8 cellular contexts compared by ENCODE assay signal in the genomic region with DNA sequence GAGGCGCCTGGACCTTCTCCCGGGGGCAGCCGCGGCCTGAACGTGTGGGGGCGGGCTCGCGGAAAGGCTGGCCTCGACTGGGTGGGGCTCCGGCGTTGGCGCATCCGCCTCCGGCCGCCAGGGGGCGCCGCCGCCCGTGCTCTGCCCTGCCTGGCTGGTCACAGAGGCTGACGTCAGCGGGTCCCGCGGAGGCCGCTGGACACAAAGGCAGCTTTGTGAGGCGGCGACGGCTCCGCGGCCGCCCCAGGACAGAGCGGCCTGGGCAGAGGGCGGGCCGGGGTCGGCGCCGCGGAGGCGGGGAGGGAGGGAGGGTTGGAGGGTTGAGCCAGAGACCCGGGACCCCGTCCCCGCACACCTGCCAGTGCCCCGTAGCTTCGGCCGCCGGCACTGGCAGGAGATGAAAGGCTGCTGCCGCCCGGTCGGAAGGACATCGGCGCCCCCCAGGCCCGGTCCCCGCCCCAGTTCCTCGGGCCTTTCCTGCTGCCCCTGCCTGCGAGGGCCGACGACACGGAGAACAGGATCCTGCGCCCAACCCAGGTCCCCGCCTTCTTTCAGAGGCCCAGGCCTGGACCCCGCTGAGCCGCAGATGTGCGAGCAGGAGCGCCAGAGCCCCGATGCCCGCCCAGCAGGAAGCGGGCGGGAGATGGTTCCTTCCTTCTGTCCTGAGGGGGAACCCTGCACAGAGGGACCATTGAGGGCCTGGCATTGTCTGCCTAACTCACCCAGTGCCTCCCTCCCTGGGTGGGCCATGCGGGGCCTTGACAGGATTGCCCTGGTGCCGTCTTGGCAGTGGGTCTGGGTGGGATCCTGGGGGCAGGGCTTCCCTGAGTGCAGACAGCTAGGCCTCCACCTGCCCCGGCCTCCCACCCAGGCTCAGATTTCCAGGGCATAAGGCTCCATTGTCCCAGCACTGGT. TPM values are rescaled to one million over a fixed set of nuclear protein-coding genes. Genes with fewer than 3 reads are reported as not detected.
DNase-seq lines count a peak whose midpoint lies in the region; ATAC-seq, FAIRE-seq and TF ChIP-seq lines count a peak whose summit lies in the region.

No MANE protein-coding gene starts in this region.

- no peaks in the 10 kb centered on the region for H3K79me2 ChIP-seq in fibroblast of lung (ENCODE audit: control insufficient read depth, insufficient read depth, low read length)

- H3K4me3 Mint-ChIP-seq in activated T-helper 17 cell treated with anti-CD3 and anti-CD28 coated beads, Interleukin-2, amount 50 U/mL, for 72 hours: peak overlapping the region; percentile 68
- peak overlapping the region; percentile 77 for H3K4me3 Mint-ChIP-seq in natural killer cell

- peak overlapping the region; percentile 63 for H3K27ac Mint-ChIP-seq in activated T-helper 17 cell treated with anti-CD3 and anti-CD28 coated beads, Interleukin-2, amount 50 U/mL, for 72 hours
- H3K27ac Mint-ChIP-seq in natural killer cell: peak overlapping the region; percentile 71 to 84

- peaks cover 47% of the 10 kb centered on the region for H3K36me3 Mint-ChIP-seq in activated T-helper 17 cell treated with anti-CD3 and anti-CD28 coated beads, Interleukin-2, amount 50 U/mL, for 72 hours (ENCODE audit: low read depth)
- H3K36me3 Mint-ChIP-seq in natural killer cell: no peaks in the 10 kb centered on the region

- peak overlapping the region; percentile 80 for H3K9ac ChIP-seq in fibroblast of lung (ENCODE audit: insufficient read depth, low read length)

- peaks cover 25% of the 10 kb centered on the region for H3K4me1 ChIP-seq in fibroblast of lung (ENCODE audit: control insufficient read depth, extremely low read depth, insufficient read depth, low read length)

- H3K9me3 Mint-ChIP-seq in activated T-helper 17 cell treated with anti-CD3 and anti-CD28 coated beads, Interleukin-2, amount 50 U/mL, for 72 hours: no peaks in the 10 kb centered on the region
- H3K9me3 Mint-ChIP-seq in natural killer cell: no peaks in the 10 kb centered on the region

- H4K20me1 ChIP-seq in fibroblast of lung (ENCODE audit: control insufficient read depth, extremely low read depth, insufficient read depth, low read length): no peaks in the 10 kb centered on the region

- DNase-seq in COR-L47 (lab: John Stamatoyannopoulos, UW) (peak; percentile 69), HTR-8/SVneo (ENCODE audit: insufficient read length, low spot score) (peak; percentile 88), RKO (ENCODE audit: low spot score) (peak; percentile 92), fibroblast of lung (ENCODE audit: low read depth in 2 of 2) (peak; percentile 84 to 88), natural killer cell (peak; percentile 92)
- DNase-seq in stimulated activated naive CD4-positive, alpha-beta T cell (lab: John Stamatoyannopoulos, UW): peak; percentile 52 to 82 (median 74)

- H3K4me1 Mint-ChIP-seq in activated T-helper 17 cell treated with anti-CD3 and anti-CD28 coated beads, Interleukin-2, amount 50 U/mL, for 72 hours: no peaks in the 10 kb centered on the region
- peaks cover 5 to 16% of the 10 kb centered on the region in 2 donors for H3K4me1 Mint-ChIP-seq in natural killer cell

- H3K36me3 ChIP-seq in fibroblast of lung (ENCODE audit: control insufficient read depth, insufficient read depth, low read length): peaks cover 25% of the 10 kb centered on the region

- intact Hi-C loops in natural killer cell (cut with micrococcal nuclease): loop anchor here (1.0 kb wide), 3 partner anchors 14 to 33 kb away; partner anchors contain the start of gene IFRD2

- peak overlapping the region; percentile 58 for H3K4me2 ChIP-seq in fibroblast of lung (ENCODE audit: extremely low read depth, insufficient read depth, low read length)

- H3K9me3 ChIP-seq in fibroblast of lung (ENCODE audit: control insufficient read depth, insufficient read depth, low read depth, low read length): no peaks in the 10 kb centered on the region

- TF ChIP-seq CTCF in fibroblast of lung (conservative IDR thresholded peaks at IDR 0.05 in 1 of 2, IDR thresholded peaks at IDR 0.05 in 1 of 2; ENCODE audit: low read depth in 1 of 2, low read length in 2 of 2) (peak; percentile 64 to 77), natural killer cell (IDR thresholded peaks at IDR 0.05) (peak; percentile 92)

- ATAC-seq in GM19452 (IDR thresholded peaks at IDR 0.05; ENCODE audit: unreplicated experiment): peak; percentile 88
- ATAC-seq in activated T-helper 17 cell treated with anti-CD3 and anti-CD28 coated beads, Interleukin-2, amount 50 U/mL, for 72 hours (replicated peaks): peak; percentile 96
- peak; percentile 95 to 98 (median 95) for ATAC-seq in natural killer cell

- no peak overlapping the region for H2AFZ ChIP-seq in fibroblast of lung (ENCODE audit: low read length)

- no peaks in the 10 kb centered on the region for H3K27me3 Mint-ChIP-seq in activated T-helper 17 cell treated with anti-CD3 and anti-CD28 coated beads, Interleukin-2, amount 50 U/mL, for 72 hours
- no peaks in the 10 kb centered on the region for H3K27me3 Mint-ChIP-seq in natural killer cell (ENCODE audit: low read depth in 2 of 2)

- H3K27me3 ChIP-seq in fibroblast of lung (ENCODE audit: control insufficient read depth, insufficient read depth, low read length): no peaks in the 10 kb centered on the region

- FAIRE-seq in HTR-8/SVneo (lab: Jason Lieb, UNC): peak; percentile 95

- H3K4me3 ChIP-seq in fibroblast of lung (replicated peaks in 1 of 4; ENCODE audit: control extremely low read depth in 1 of 4, insufficient read depth in 1 of 4, low read depth in 3 of 4, low read length in 4 of 4): peak overlapping the region; percentile 23 to 53 (median 40)

- peak overlapping the region; percentile 91 for H3K27ac ChIP-seq in fibroblast of lung (ENCODE audit: insufficient read depth, low read length)

RNA-seq across cellular contexts. Expression of gene SEMA3B, which starts 8.7 kb away (rescaled TPM):
- 1 to 10 TPM; 1.2 to 2.3 TPM for total RNA-seq in activated T-helper 17 cell treated with anti-CD3 and anti-CD28 coated beads, Interleukin-2, amount 50 U/mL, for 72 hours
- total RNA-seq in fibroblast of lung (51.6 and 85.2 TPM in 2 replicates), natural killer cell (1 to 10 TPM in 1 of 3 donors, under 1 TPM in 2; 0.97 to 2.0 (median 0.99) TPM)
- polyA plus RNA-seq in fibroblast of lung: 17.6 and 23.5 TPM in 2 replicates
- 26.0 and 32.8 TPM in 2 replicates for polyA plus RNA-seq in fibroblast of lung (2012)
- polyA minus RNA-seq in fibroblast of lung (ENCODE audit: low replicate concordance): 6.7 and 14.3 TPM in 2 replicates

RNA-seq across cellular contexts. Expression of gene LSMEM2, which starts 18.6 kb away (rescaled TPM):
- total RNA-seq in activated T-helper 17 cell treated with anti-CD3 and anti-CD28 coated beads, Interleukin-2, amount 50 U/mL, for 72 hours: under 1 TPM in 1 of 2 donors, not detected in 1; 0.34 TPM
- total RNA-seq in fibroblast of lung (not detected in 2 replicates), natural killer cell (not detected)
- not detected in 2 replicates for polyA plus RNA-seq in fibroblast of lung
- not detected in 2 replicates for polyA plus RNA-seq in fibroblast of lung (2012)
- not detected in 2 replicates for polyA minus RNA-seq in fibroblast of lung (ENCODE audit: low replicate concordance)

RNA-seq across cellular contexts. Expression of gene GNAI2, which starts 24.3 kb away (rescaled TPM):
- 100 to 1,000 TPM; 283 to 392 TPM for total RNA-seq in activated T-helper 17 cell treated with anti-CD3 and anti-CD28 coated beads, Interleukin-2, amount 50 U/mL, for 72 hours
- total RNA-seq in fibroblast of lung: 124 and 238 TPM in 2 replicates
- 704 and 828 TPM in 2 replicates for polyA plus RNA-seq in fibroblast of lung
- 433 and 460 TPM in 2 replicates for polyA plus RNA-seq in fibroblast of lung (2012)
- 885 and 1,144 TPM in 2 replicates for polyA minus RNA-seq in fibroblast of lung (ENCODE audit: low replicate concordance)
- 100 to 1,000 TPM; 428 to 467 (median 447) TPM for total RNA-seq in natural killer cell

RNA-seq across cellular contexts. Expression of gene IFRD2, which starts 31.9 kb away (rescaled TPM):
- 100 to 1,000 TPM in 1 of 2 donors, 10 to 100 TPM in 1; 59.2 to 139 TPM for total RNA-seq in activated T-helper 17 cell treated with anti-CD3 and anti-CD28 coated beads, Interleukin-2, amount 50 U/mL, for 72 hours
- 51.0 and 56.0 TPM in 2 replicates for total RNA-seq in fibroblast of lung
- 28.1 and 44.0 TPM in 2 replicates for polyA plus RNA-seq in fibroblast of lung
- 35.7 and 61.3 TPM in 2 replicates for polyA plus RNA-seq in fibroblast of lung (2012)
- 62.2 and 74.7 TPM in 2 replicates for polyA minus RNA-seq in fibroblast of lung (ENCODE audit: low replicate concordance)
- total RNA-seq in natural killer cell: 10 to 100 TPM; 27.8 to 39.1 (median 32.1) TPM

RNA-seq across cellular contexts. Expression of gene HYAL3, which starts 38.9 kb away (rescaled TPM):
- total RNA-seq in activated T-helper 17 cell treated with anti-CD3 and anti-CD28 coated beads, Interleukin-2, amount 50 U/mL, for 72 hours: 10 to 100 TPM; 12.2 to 13.0 TPM
- total RNA-seq in fibroblast of lung (5.6 and 7.4 TPM in 2 replicates), natural killer cell (1 to 10 TPM in 2 of 3 donors, under 1 TPM in 1; 0.93 to 2.0 (median 1.2) TPM)
- 3.0 and 3.2 TPM in 2 replicates for polyA plus RNA-seq in fibroblast of lung
- 4.2 TPM in 2 replicates for polyA plus RNA-seq in fibroblast of lung (2012)
- 4.3 and 5.3 TPM in 2 replicates for polyA minus RNA-seq in fibroblast of lung (ENCODE audit: low replicate concordance)

Comparison
In these comparisons a context has a peak if more than half of its experiments do, and no peak if none do; other contexts are left out.
1. Peak in every context shown above with its lines: DNase-seq, ATAC-seq, H3K4me3 ChIP-seq and H3K27ac ChIP-seq.
2. RNA of gene SEMA3B, which starts 8.7 kb away (total RNA-seq): 51.6 to 85.2 TPM in fibroblast of lung; 1.2 to 2.3 TPM in activated T-helper 17 cell treated with anti-CD3 and anti-CD28 coated beads, Interleukin-2, amount 50 U/mL, for 72 hours and 0.97 to 2.0 TPM in natural killer cell; every median in the first group is over 10 times any median in the second.